ENCODE assay signal across 11 cellular contexts in genomic region chr10:22723783-22724182, GRCh38. TPM values are rescaled to one million over a fixed set of nuclear protein-coding genes. Genes with fewer than 3 reads are reported as not detected.
A peak's percentile ranks its signal among the peaks of the same experiment; 100 is the strongest.
DNase-seq lines count a peak whose midpoint lies in the region; ATAC-seq lines count a peak whose summit lies in the region.
"Had no signal": no experiment of that assay in that cellular context is flagged by ENCODE, and none has a peak within 500 bp of the region (broad histone marks: within the 10 kb centered on the region; RNA-seq: fewer than 3 reads in every experiment).

No MANE protein-coding gene starts in this region.

- no peak overlapping the region for H3K4me3 Mint-ChIP-seq in stimulated activated naive CD8-positive, alpha-beta T cell treated with anti-CD3 and anti-CD28 coated beads, Interleukin-15, Interleukin-2, amounts not matched to agents 100 ng/mL and 50 ng/mL, for 24 hours
- H3K4me3 Mint-ChIP-seq: activated T-cell treated with anti-CD3 and anti-CD28 coated beads, Interleukin-2, amount 50 U/mL, for 24 hours had no signal

- peaks cover 38% of the 10 kb centered on the region for H3K4me1 Mint-ChIP-seq in stimulated activated naive CD8-positive, alpha-beta T cell treated with anti-CD3 and anti-CD28 coated beads, Interleukin-15, Interleukin-2, amounts not matched to agents 100 ng/mL and 50 ng/mL, for 24 hours (ENCODE audit: low read depth)

- H3K9me3 Mint-ChIP-seq in stimulated activated naive CD8-positive, alpha-beta T cell treated with anti-CD3 and anti-CD28 coated beads, Interleukin-15, Interleukin-2, amounts not matched to agents 100 ng/mL and 50 ng/mL, for 24 hours = no peaks in the 10 kb centered on the region
- H3K9me3 Mint-ChIP-seq: activated T-cell treated with anti-CD3 and anti-CD28 coated beads, Interleukin-2, amount 50 U/mL, for 24 hours had no signal

- no peaks in the 10 kb centered on the region for H3K36me3 Mint-ChIP-seq in stimulated activated naive CD8-positive, alpha-beta T cell treated with anti-CD3 and anti-CD28 coated beads, Interleukin-15, Interleukin-2, amounts not matched to agents 100 ng/mL and 50 ng/mL, for 24 hours (ENCODE audit: low read depth)

- H3K27ac Mint-ChIP-seq in stimulated activated naive CD8-positive, alpha-beta T cell treated with anti-CD3 and anti-CD28 coated beads, Interleukin-15, Interleukin-2, amounts not matched to agents 100 ng/mL and 50 ng/mL, for 24 hours = peak overlapping the region; percentile 72

- no peak for ATAC-seq in stimulated activated naive CD8-positive, alpha-beta T cell treated with anti-CD3 and anti-CD28 coated beads, Interleukin-15, Interleukin-2, amounts not matched to agents 100 U/mL and 50 U/mL, for 24 hours
- peak; percentile 55 for ATAC-seq in GM21786 (IDR thresholded peaks at IDR 0.05; ENCODE audit: unreplicated experiment)
- ATAC-seq in HG03280 (IDR thresholded peaks at IDR 0.05; ENCODE audit: unreplicated experiment) = peak; percentile 51
- ATAC-seq in Right ventricle myocardium inferior = no peak

- DNase-seq in stimulated activated naive CD8-positive, alpha-beta T cell treated with anti-CD3 and anti-CD28 coated beads, Interleukin-15, Interleukin-2, amounts not matched to agents 100 U/mL and 50 U/mL, for 24 hours = no peak
- DNase-seq in Right ventricle myocardium inferior (ENCODE audit: missing footprints) = no peak
- no peak for DNase-seq in NCI-H1105 treated with DMSO at 0.1 percent for 48 hours (lab: John Stamatoyannopoulos, UW)
- no peak for DNase-seq in NCI-H345 (lab: John Stamatoyannopoulos, UW)
- no peak for DNase-seq in HT-29 (ENCODE audit: low spot score)
- DNase-seq: activated T-cell treated with anti-CD3 and anti-CD28 coated beads, Interleukin-2, amount 50 U/mL, for 24 hours; caudate nucleus; NCI-H1417 had no signal

- no peaks in the 10 kb centered on the region for H3K27me3 Mint-ChIP-seq in stimulated activated naive CD8-positive, alpha-beta T cell treated with anti-CD3 and anti-CD28 coated beads, Interleukin-15, Interleukin-2, amounts not matched to agents 100 ng/mL and 50 ng/mL, for 24 hours
- H3K27me3 Mint-ChIP-seq: activated T-cell treated with anti-CD3 and anti-CD28 coated beads, Interleukin-2, amount 50 U/mL, for 24 hours had no signal

- intact Hi-C loops in Right ventricle myocardium inferior (cut with DNase I) = no loop called here

RNA-seq across cellular contexts. Expression of gene PIP4K2A, which starts 9.4 kb away (rescaled TPM):
- total RNA-seq in Right ventricle myocardium inferior = 14.0 TPM
- 5.0 and 9.7 TPM in 2 replicates for total RNA-seq in HT-29 (2014; rRNA removed; shearing (Covaris generic))

Comparison
In these comparisons a context has a peak if more than half of its experiments do, and no peak if none do; other contexts are left out.
1. ATAC-seq: peak in GM21786 (single experiment) and HG03280 (single experiment); none in stimulated activated naive CD8-positive, alpha-beta T cell treated with anti-CD3 and anti-CD28 coated beads, Interleukin-15, Interleukin-2, amounts not matched to agents 100 U/mL and 50 U/mL, for 24 hours (single experiment) and Right ventricle myocardium inferior (single experiment).